Comparison of ENCODE assay signal across 16 cellular contexts in genomic region chr17:38712593-38712992, GRCh38. TPM values are rescaled to one million over a fixed set of nuclear protein-coding genes. Genes with fewer than 3 reads are reported as not detected.
A peak's percentile ranks its signal among the peaks of the same experiment; 100 is the strongest.
DNase-seq lines count a peak whose midpoint lies in the region; ATAC-seq and TF ChIP-seq lines count a peak whose summit lies in the region.
"Had no signal": no experiment of that assay in that cellular context is flagged by ENCODE, and none has a peak within 500 bp of the region (broad histone marks: within the 10 kb centered on the region; RNA-seq: fewer than 3 reads in every experiment).

No MANE protein-coding gene starts in this region.

- peaks cover 73% of the 10 kb centered on the region for H3K4me1 Mint-ChIP-seq in activated CD4-positive, alpha-beta memory T cell treated with anti-CD3 and anti-CD28 coated beads for 36 hours (ENCODE audit: low read depth)
- peaks cover 61% of the 10 kb centered on the region for H3K4me1 Mint-ChIP-seq in activated CD4-positive, alpha-beta memory T cell treated with anti-CD3 and anti-CD28 coated beads, Interleukin-2, amount 10 ng/mL, durations not matched to agents 7 days and 5 days
- peaks cover 54 to 58% of the 10 kb centered on the region in 2 donors for H3K4me1 Mint-ChIP-seq in natural killer cell treated with Interleukin-12 subunit alpha and Interleukin-12 subunit beta and Interleukin-15 and Interleukin-18, amount 100 ng/mL, for 72 hours (ENCODE audit: low read depth in 2 of 2)
- H3K4me1 Mint-ChIP-seq in WTC11: peaks cover 54% of the 10 kb centered on the region

- H3K36me3 ChIP-seq in BLaER1 treated with 17β-estradiol and CSF1 and Interleukin-3, amounts not matched to agents 10 nM and 100 nM: peaks cover 75 to 88% (median 79%) of the 10 kb centered on the region in 11 experiments
- H3K36me3 ChIP-seq in RWPE2 (ENCODE audit: low read depth): peaks cover 48% of the 10 kb centered on the region

- ATAC-seq in RWPE2 (ENCODE audit: low read depth): no peak
- no peak for ATAC-seq in natural killer cell treated with Interleukin-12 subunit alpha and Interleukin-12 subunit beta and Interleukin-15 and Interleukin-18, amount 100 ng/mL, for 72 hours
- no peak for ATAC-seq in HG03378 (IDR thresholded peaks at IDR 0.05; ENCODE audit: unreplicated experiment)
- no peak for ATAC-seq in WTC11
- no peak for ATAC-seq in GM19395 (IDR thresholded peaks at IDR 0.05; ENCODE audit: unreplicated experiment)
- ATAC-seq: HCT116 had no signal

- POLR2A ChIA-PET in activated CD4-positive, alpha-beta memory T cell treated with anti-CD3 and anti-CD28 coated beads for 36 hours (lab: Charles Lee): no interaction called here
- POLR2A ChIA-PET in activated CD4-positive, alpha-beta memory T cell treated with anti-CD3 and anti-CD28 coated beads, Interleukin-2, amount 10 ng/mL, durations not matched to agents 7 days and 5 days (lab: Charles Lee): interaction anchor here (2.8 kb wide), 1 partner anchor 15 kb away, joined by 12 read pairs; no protein-coding TSS in a partner anchor
- POLR2A ChIA-PET in WTC11 (lab: Charles Lee): no interaction called here

- H3K27me3 ChIP-seq in BLaER1 treated with 17β-estradiol and CSF1 and Interleukin-3, amounts not matched to agents 10 nM and 100 nM: no peaks in the 10 kb centered on the region
- H3K27me3 ChIP-seq in RWPE2 (ENCODE audit: insufficient read depth, poor library complexity, severe bottlenecking): no peaks in the 10 kb centered on the region

- TF ChIP-seq CTCF in RWPE2 (IDR thresholded peaks at IDR 0.05; ENCODE audit: poor library complexity, severe bottlenecking): no peak
- TF ChIP-seq CTCF in WTC11 (IDR thresholded peaks at IDR 0.05): no peak

- intact Hi-C loops in activated CD4-positive, alpha-beta memory T cell treated with anti-CD3 and anti-CD28 coated beads for 36 hours (cut with micrococcal nuclease): no loop called here

- peak overlapping the region; percentile 18 for H3K27ac Mint-ChIP-seq in activated CD4-positive, alpha-beta memory T cell treated with anti-CD3 and anti-CD28 coated beads for 36 hours
- H3K27ac Mint-ChIP-seq in activated CD4-positive, alpha-beta memory T cell treated with anti-CD3 and anti-CD28 coated beads, Interleukin-2, amount 10 ng/mL, durations not matched to agents 7 days and 5 days: no peak overlapping the region
- peak overlapping the region; percentile 72 to 94 for H3K27ac Mint-ChIP-seq in natural killer cell treated with Interleukin-12 subunit alpha and Interleukin-12 subunit beta and Interleukin-15 and Interleukin-18, amount 100 ng/mL, for 72 hours
- no peak overlapping the region for H3K27ac Mint-ChIP-seq in WTC11

- CTCF ChIA-PET in activated CD4-positive, alpha-beta memory T cell treated with anti-CD3 and anti-CD28 coated beads for 36 hours (lab: Charles Lee): interaction anchor here (0.7 kb wide), 1 partner anchor 139 kb away, joined by 3 read pairs; no protein-coding TSS in a partner anchor
- CTCF ChIA-PET in activated CD4-positive, alpha-beta memory T cell treated with anti-CD3 and anti-CD28 coated beads, Interleukin-2, amount 10 ng/mL, durations not matched to agents 7 days and 5 days (lab: Charles Lee): no interaction called here
- CTCF ChIA-PET in WTC11 (lab: Charles Lee): interaction anchor here (2.4 kb wide), 1 partner anchor 22 kb away, joined by 13 read pairs; no protein-coding TSS in a partner anchor

- peaks cover 16 to 69% (median 40%) of the 10 kb centered on the region in 11 experiments; a peak in 18 of 22 replicates for H4K20me1 ChIP-seq in BLaER1 treated with 17β-estradiol and CSF1 and Interleukin-3, amounts not matched to agents 10 nM and 100 nM

- peaks cover 80 to 97% (median 92%) of the 10 kb centered on the region in 10 experiments for H3K4me1 ChIP-seq in BLaER1 treated with 17β-estradiol and CSF1 and Interleukin-3, amounts not matched to agents 10 nM and 100 nM
- no peaks in the 10 kb centered on the region for H3K4me1 ChIP-seq in RWPE2 (ENCODE audit: insufficient read depth, poor library complexity, severe bottlenecking)

- DNase-seq in activated CD4-positive, alpha-beta memory T cell treated with anti-CD3 and anti-CD28 coated beads for 36 hours: no peak
- no peak for DNase-seq in activated CD4-positive, alpha-beta memory T cell treated with anti-CD3 and anti-CD28 coated beads, Interleukin-2, amount 10 ng/mL, durations not matched to agents 7 days and 5 days
- peak; percentile 46 for DNase-seq in RWPE2 (ENCODE audit: low spot score)
- no peak for DNase-seq in natural killer cell treated with Interleukin-12 subunit alpha and Interleukin-12 subunit beta and Interleukin-15 and Interleukin-18, amount 100 ng/mL, for 72 hours (ENCODE audit: low spot score)
- DNase-seq in WTC11 (ENCODE audit: low spot score): no peak
- DNase-seq: Calu3, KG1, NCI-H1048, NCI-H1694, PC-9 had no signal

- H3K9ac ChIP-seq in BLaER1 treated with 17β-estradiol and CSF1 and Interleukin-3, amounts not matched to agents 10 nM and 100 nM: peak overlapping the region in 9 of 11 experiments; percentile 8 to 97 (median 65); a peak in 16 of 22 replicates

- peaks cover 62% of the 10 kb centered on the region for H3K36me3 Mint-ChIP-seq in activated CD4-positive, alpha-beta memory T cell treated with anti-CD3 and anti-CD28 coated beads for 36 hours
- H3K36me3 Mint-ChIP-seq in activated CD4-positive, alpha-beta memory T cell treated with anti-CD3 and anti-CD28 coated beads, Interleukin-2, amount 10 ng/mL, durations not matched to agents 7 days and 5 days (ENCODE audit: low read depth): peaks cover 72% of the 10 kb centered on the region
- H3K36me3 Mint-ChIP-seq in natural killer cell treated with Interleukin-12 subunit alpha and Interleukin-12 subunit beta and Interleukin-15 and Interleukin-18, amount 100 ng/mL, for 72 hours: peaks cover 16% of the 10 kb centered on the region
- H3K36me3 Mint-ChIP-seq in WTC11: 0 out of 2 replicates have a peak, but pooled peaks cover 3% of the 10 kb centered on the region

- H3K9me3 Mint-ChIP-seq in activated CD4-positive, alpha-beta memory T cell treated with anti-CD3 and anti-CD28 coated beads for 36 hours: no peaks in the 10 kb centered on the region
- no peaks in the 10 kb centered on the region for H3K9me3 Mint-ChIP-seq in activated CD4-positive, alpha-beta memory T cell treated with anti-CD3 and anti-CD28 coated beads, Interleukin-2, amount 10 ng/mL, durations not matched to agents 7 days and 5 days
- no peaks in the 10 kb centered on the region for H3K9me3 Mint-ChIP-seq in natural killer cell treated with Interleukin-12 subunit alpha and Interleukin-12 subunit beta and Interleukin-15 and Interleukin-18, amount 100 ng/mL, for 72 hours
- no peaks in the 10 kb centered on the region for H3K9me3 Mint-ChIP-seq in WTC11
- H3K9me3 Mint-ChIP-seq: CD14-positive monocyte had no signal

- peak overlapping the region in 2 of 10 experiments; percentile 31 to 43; a peak in 2 of 20 replicates for H3K4me3 ChIP-seq in BLaER1 treated with 17β-estradiol and CSF1 and Interleukin-3, amounts not matched to agents 10 nM and 100 nM
- H3K4me3 ChIP-seq in RWPE2 (ENCODE audit: severe bottlenecking): no peak overlapping the region
- H3K4me3 ChIP-seq: PC-9 had no signal

- peak overlapping the region in 9 of 11 experiments; percentile 46 to 83 (median 73); a peak in 18 of 22 replicates for H3K27ac ChIP-seq in BLaER1 treated with 17β-estradiol and CSF1 and Interleukin-3, amounts not matched to agents 10 nM and 100 nM
- no peak overlapping the region for H3K27ac ChIP-seq in RWPE2 (ENCODE audit: poor library complexity, severe bottlenecking)
- H3K27ac ChIP-seq: HL-60, PC-9 had no signal

- no peak overlapping the region for H3K4me3 Mint-ChIP-seq in activated CD4-positive, alpha-beta memory T cell treated with anti-CD3 and anti-CD28 coated beads for 36 hours
- no peak overlapping the region for H3K4me3 Mint-ChIP-seq in activated CD4-positive, alpha-beta memory T cell treated with anti-CD3 and anti-CD28 coated beads, Interleukin-2, amount 10 ng/mL, durations not matched to agents 7 days and 5 days
- no peak overlapping the region for H3K4me3 Mint-ChIP-seq in natural killer cell treated with Interleukin-12 subunit alpha and Interleukin-12 subunit beta and Interleukin-15 and Interleukin-18, amount 100 ng/mL, for 72 hours
- no peak overlapping the region for H3K4me3 Mint-ChIP-seq in WTC11
- H3K4me3 Mint-ChIP-seq: CD14-positive monocyte had no signal

- no peaks in the 10 kb centered on the region for H3K9me3 ChIP-seq in BLaER1 treated with 17β-estradiol and CSF1 and Interleukin-3, amounts not matched to agents 10 nM and 100 nM (replicated peaks in 1 of 11)
- H3K9me3 ChIP-seq in RWPE2 (ENCODE audit: severe bottlenecking): no peaks in the 10 kb centered on the region

- H3K4me2 ChIP-seq in BLaER1 treated with 17β-estradiol and CSF1 and Interleukin-3, amounts not matched to agents 10 nM and 100 nM: peak overlapping the region; percentile 93 to 99 (median 98)
- H3K4me2 ChIP-seq: PC-9 had no signal

- H3K27me3 Mint-ChIP-seq in activated CD4-positive, alpha-beta memory T cell treated with anti-CD3 and anti-CD28 coated beads for 36 hours: no peaks in the 10 kb centered on the region
- H3K27me3 Mint-ChIP-seq in activated CD4-positive, alpha-beta memory T cell treated with anti-CD3 and anti-CD28 coated beads, Interleukin-2, amount 10 ng/mL, durations not matched to agents 7 days and 5 days: no peaks in the 10 kb centered on the region
- H3K27me3 Mint-ChIP-seq in natural killer cell treated with Interleukin-12 subunit alpha and Interleukin-12 subunit beta and Interleukin-15 and Interleukin-18, amount 100 ng/mL, for 72 hours: no peaks in the 10 kb centered on the region
- H3K27me3 Mint-ChIP-seq in WTC11 (ENCODE audit: low read depth): peaks cover 23% of the 10 kb centered on the region

RNA-seq across cellular contexts. Expression of gene MLLT6, which starts 7.5 kb away (rescaled TPM):
- 100 to 1,000 TPM; 204 to 221 TPM for total RNA-seq in activated CD4-positive, alpha-beta memory T cell treated with anti-CD3 and anti-CD28 coated beads for 36 hours
- total RNA-seq in activated CD4-positive, alpha-beta memory T cell treated with anti-CD3 and anti-CD28 coated beads, Interleukin-2, amount 10 ng/mL, durations not matched to agents 7 days and 5 days: 100 to 1,000 TPM; 262 to 265 TPM
- total RNA-seq in natural killer cell treated with Interleukin-12 subunit alpha and Interleukin-12 subunit beta and Interleukin-15 and Interleukin-18, amount 100 ng/mL, for 72 hours: 100 to 1,000 TPM; 319 to 324 TPM
- total RNA-seq in WTC11 (2021): 34.4 to 48.0 TPM (median 36.6 TPM) in 3 replicates

RNA-seq across cellular contexts. Expression of gene CISD3, which starts 17.5 kb away (rescaled TPM):
- 10 to 100 TPM; 54.7 to 59.1 TPM for total RNA-seq in activated CD4-positive, alpha-beta memory T cell treated with anti-CD3 and anti-CD28 coated beads for 36 hours
- total RNA-seq in activated CD4-positive, alpha-beta memory T cell treated with anti-CD3 and anti-CD28 coated beads, Interleukin-2, amount 10 ng/mL, durations not matched to agents 7 days and 5 days: 10 to 100 TPM; 42.8 to 48.6 TPM
- total RNA-seq in natural killer cell treated with Interleukin-12 subunit alpha and Interleukin-12 subunit beta and Interleukin-15 and Interleukin-18, amount 100 ng/mL, for 72 hours: 10 to 100 TPM; 48.3 to 58.7 TPM
- 12.1 to 15.7 TPM (median 15.6 TPM) in 3 replicates for total RNA-seq in WTC11 (2021)

RNA-seq across cellular contexts. Expression of gene PCGF2, which starts 35.5 kb away (rescaled TPM):
- 1 to 10 TPM; 3.4 to 4.2 TPM for total RNA-seq in activated CD4-positive, alpha-beta memory T cell treated with anti-CD3 and anti-CD28 coated beads for 36 hours
- 1 to 10 TPM; 2.6 to 3.3 TPM for total RNA-seq in activated CD4-positive, alpha-beta memory T cell treated with anti-CD3 and anti-CD28 coated beads, Interleukin-2, amount 10 ng/mL, durations not matched to agents 7 days and 5 days
- not detected for total RNA-seq in natural killer cell treated with Interleukin-12 subunit alpha and Interleukin-12 subunit beta and Interleukin-15 and Interleukin-18, amount 100 ng/mL, for 72 hours
- total RNA-seq in WTC11 (2021): 102 to 111 TPM (median 104 TPM) in 3 replicates

RNA-seq across cellular contexts. Expression of gene EPOP, which starts 37.8 kb away (rescaled TPM):
- 10 to 100 TPM; 37.1 to 38.0 TPM for total RNA-seq in activated CD4-positive, alpha-beta memory T cell treated with anti-CD3 and anti-CD28 coated beads for 36 hours
- 10 to 100 TPM; 10.2 to 10.3 TPM for total RNA-seq in activated CD4-positive, alpha-beta memory T cell treated with anti-CD3 and anti-CD28 coated beads, Interleukin-2, amount 10 ng/mL, durations not matched to agents 7 days and 5 days
- total RNA-seq in natural killer cell treated with Interleukin-12 subunit alpha and Interleukin-12 subunit beta and Interleukin-15 and Interleukin-18, amount 100 ng/mL, for 72 hours: 10 to 100 TPM; 20.5 to 41.0 TPM
- 8.7 to 12.3 TPM (median 9.0 TPM) in 3 replicates for total RNA-seq in WTC11 (2021)

RNA-seq across cellular contexts. Expression of gene PSMB3, which starts 39.9 kb away (rescaled TPM):
- total RNA-seq in activated CD4-positive, alpha-beta memory T cell treated with anti-CD3 and anti-CD28 coated beads for 36 hours: 100 to 1,000 TPM; 335 to 348 TPM
- total RNA-seq in activated CD4-positive, alpha-beta memory T cell treated with anti-CD3 and anti-CD28 coated beads, Interleukin-2, amount 10 ng/mL, durations not matched to agents 7 days and 5 days: 100 to 1,000 TPM; 241 to 242 TPM
- 100 to 1,000 TPM; 288 to 306 TPM for total RNA-seq in natural killer cell treated with Interleukin-12 subunit alpha and Interleukin-12 subunit beta and Interleukin-15 and Interleukin-18, amount 100 ng/mL, for 72 hours
- 266 to 273 TPM (median 266 TPM) in 3 replicates for total RNA-seq in WTC11 (2021)

Comparison
In these comparisons a context has a peak if more than half of its experiments do, and no peak if none do; other contexts are left out.
1. H3K27ac Mint-ChIP-seq: peak in activated CD4-positive, alpha-beta memory T cell treated with anti-CD3 and anti-CD28 coated beads for 36 hours (single experiment) and natural killer cell treated with Interleukin-12 subunit alpha and Interleukin-12 subunit beta and Interleukin-15 and Interleukin-18, amount 100 ng/mL, for 72 hours (2 of 2); none in activated CD4-positive, alpha-beta memory T cell treated with anti-CD3 and anti-CD28 coated beads, Interleukin-2, amount 10 ng/mL, durations not matched to agents 7 days and 5 days (single experiment) and WTC11 (single experiment).
2. RNA of gene PCGF2, which starts 35.5 kb away (total RNA-seq): 102 to 111 TPM in WTC11; 3.4 to 4.2 TPM in activated CD4-positive, alpha-beta memory T cell treated with anti-CD3 and anti-CD28 coated beads for 36 hours, 2.6 to 3.3 TPM in activated CD4-positive, alpha-beta memory T cell treated with anti-CD3 and anti-CD28 coated beads, Interleukin-2, amount 10 ng/mL, durations not matched to agents 7 days and 5 days and not detected in natural killer cell treated with Interleukin-12 subunit alpha and Interleukin-12 subunit beta and Interleukin-15 and Interleukin-18, amount 100 ng/mL, for 72 hours; every median in the first group is over 10 times any median in the second.